In the genomic region with DNA sequence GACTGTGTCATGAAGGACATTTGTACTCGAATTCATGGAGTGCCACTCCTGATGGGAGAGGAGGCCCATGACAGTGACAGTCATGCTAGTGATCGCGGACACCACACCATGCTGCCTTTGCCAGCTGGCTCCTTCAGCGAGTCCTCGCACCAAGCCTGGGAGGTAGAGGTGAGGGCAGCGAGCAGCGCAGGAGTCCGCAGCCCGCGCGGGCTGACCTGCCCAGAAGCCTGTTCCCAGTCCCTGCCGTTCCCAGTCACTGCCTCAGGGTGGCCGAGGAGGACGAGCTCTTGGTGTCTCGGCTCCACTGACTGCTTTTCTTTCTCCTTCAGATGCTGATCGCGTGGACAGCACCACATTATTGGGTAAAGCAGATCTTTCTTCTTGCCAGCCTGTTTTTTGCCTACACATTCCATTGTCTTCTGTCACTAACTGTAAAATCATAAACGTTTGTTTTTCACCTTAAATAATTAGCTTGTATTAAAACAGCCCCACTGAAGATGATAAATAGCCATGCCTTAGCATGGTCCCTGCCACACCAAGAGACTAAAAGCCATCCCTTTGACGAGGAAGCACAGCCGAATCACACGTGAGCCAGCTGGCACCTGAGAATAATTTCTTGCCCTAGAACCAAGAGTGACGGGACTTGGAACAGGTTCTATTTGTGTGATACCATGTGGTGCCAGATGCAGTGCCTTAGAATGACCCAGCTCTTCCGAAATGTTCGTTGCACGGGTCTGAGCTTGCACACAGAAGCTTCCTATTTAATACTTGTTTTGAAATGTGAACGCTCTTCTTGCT, we compare ENCODE assay signal across 12 cellular contexts. TPM values are rescaled to one million over a fixed set of nuclear protein-coding genes. Genes with fewer than 3 reads are reported as not detected.
DNase-seq lines count a peak whose midpoint lies in the region; ATAC-seq, FAIRE-seq and TF ChIP-seq lines count a peak whose summit lies in the region.
"Had no signal": no experiment of that assay in that cellular context is flagged by ENCODE, and none has a peak within 500 bp of the region (broad histone marks: within the 10 kb centered on the region; RNA-seq: fewer than 3 reads in every experiment).

No MANE protein-coding gene starts in this region.

- TF ChIP-seq CTCF in WERI-Rb-1 (IDR thresholded peaks at IDR 0.05; ENCODE audit: low read depth, low read length) (peak; percentile 36; the same call in 1 of the 2 replicates), GM10266 (IDR thresholded peaks at IDR 0.05; ENCODE audit: control insufficient read depth, insufficient read depth, low read depth, missing control alignments) (no peak)
- TF ChIP-seq CTCF in activated CD8-positive, alpha-beta T cell treated with anti-CD3 and anti-CD28 coated beads for 36 hours (IDR thresholded peaks at IDR 0.05) = no peak

- H3K36me3 Mint-ChIP-seq in activated CD8-positive, alpha-beta T cell treated with anti-CD3 and anti-CD28 coated beads for 36 hours (ENCODE audit: low read depth) = peaks cover 33% of the 10 kb centered on the region

- CTCF ChIA-PET in activated CD8-positive, alpha-beta T cell treated with anti-CD3 and anti-CD28 coated beads for 36 hours (lab: Charles Lee) = interaction anchor here (0.9 kb wide), 1 partner anchor 35 kb away, joined by 3 read pairs; no protein-coding TSS in a partner anchor

- ATAC-seq in Right ventricle myocardium inferior (peak; percentile 90), GM18858 (IDR thresholded peaks at IDR 0.05; ENCODE audit: unreplicated experiment) (no peak)
- ATAC-seq in activated CD8-positive, alpha-beta T cell treated with anti-CD3 and anti-CD28 coated beads for 36 hours = no peak
- ATAC-seq: activated T-helper 17 cell treated with anti-CD3 and anti-CD28 coated beads, Interleukin-2, amount 50 U/mL, for 72 hours had no signal

- peaks cover 21% of the 10 kb centered on the region for H3K4me1 Mint-ChIP-seq in activated CD8-positive, alpha-beta T cell treated with anti-CD3 and anti-CD28 coated beads for 36 hours (ENCODE audit: low read depth)
- H3K4me1 Mint-ChIP-seq: activated T-helper 17 cell treated with anti-CD3 and anti-CD28 coated beads, Interleukin-2, amount 50 U/mL, for 72 hours had no signal

- H3K4me3 Mint-ChIP-seq in activated CD8-positive, alpha-beta T cell treated with anti-CD3 and anti-CD28 coated beads for 36 hours = no peak overlapping the region
- H3K4me3 Mint-ChIP-seq: activated T-helper 17 cell treated with anti-CD3 and anti-CD28 coated beads, Interleukin-2, amount 50 U/mL, for 72 hours had no signal

- no peaks in the 10 kb centered on the region for H3K27me3 Mint-ChIP-seq in activated CD8-positive, alpha-beta T cell treated with anti-CD3 and anti-CD28 coated beads for 36 hours
- H3K27me3 Mint-ChIP-seq: activated T-helper 17 cell treated with anti-CD3 and anti-CD28 coated beads, Interleukin-2, amount 50 U/mL, for 72 hours had no signal

- FAIRE-seq in RCC 7860 (lab: Jason Lieb, UNC) = no peak

- H3K27ac Mint-ChIP-seq in activated CD8-positive, alpha-beta T cell treated with anti-CD3 and anti-CD28 coated beads for 36 hours = no peak overlapping the region
- H3K27ac Mint-ChIP-seq: activated T-helper 17 cell treated with anti-CD3 and anti-CD28 coated beads, Interleukin-2, amount 50 U/mL, for 72 hours had no signal

- no peaks in the 10 kb centered on the region for H3K9me3 Mint-ChIP-seq in activated CD8-positive, alpha-beta T cell treated with anti-CD3 and anti-CD28 coated beads for 36 hours
- H3K9me3 Mint-ChIP-seq: activated T-helper 17 cell treated with anti-CD3 and anti-CD28 coated beads, Interleukin-2, amount 50 U/mL, for 72 hours had no signal

- peaks cover 33% of the 10 kb centered on the region for H3K36me3 ChIP-seq in WERI-Rb-1

- intact Hi-C loops in Right ventricle myocardium inferior (cut with DNase I) = no loop called here
- intact Hi-C loops in posterior cingulate gyrus (cut with DNase I) = no loop called here
- intact Hi-C loops in activated CD8-positive, alpha-beta T cell treated with anti-CD3 and anti-CD28 coated beads for 36 hours (cut with micrococcal nuclease) = no loop called here

- no peaks in the 10 kb centered on the region for H3K27me3 ChIP-seq in WERI-Rb-1 (ENCODE audit: insufficient read depth, low read depth, severe bottlenecking)
- H3K27me3 ChIP-seq: MG63 had no signal

- DNase-seq in EH (ENCODE audit: low read depth) = peak; percentile 13
- DNase-seq in WERI-Rb-1 = peak; percentile 19
- peak; percentile 85 for DNase-seq in Right ventricle myocardium inferior (ENCODE audit: missing footprints)
- DNase-seq in posterior cingulate gyrus = peak in 8 of 10 donors; percentile 38 to 92 (median 52)
- no peak for DNase-seq in GM10266 (ENCODE audit: extremely low spot score)
- DNase-seq in activated CD8-positive, alpha-beta T cell treated with anti-CD3 and anti-CD28 coated beads for 36 hours = no peak
- no peak for DNase-seq in RCC 7860 (ENCODE audit: low spot score)
- DNase-seq: effector CD4-positive, alpha-beta T cell had no signal

- POLR2A ChIA-PET in activated CD8-positive, alpha-beta T cell treated with anti-CD3 and anti-CD28 coated beads for 36 hours (lab: Charles Lee) = interaction anchor here (0.7 to 1.6 kb wide), 4 partner anchors 9 to 78 kb away, joined by 3 to 4 read pairs (median 4); a partner anchor contains a TSS

- H3K27ac ChIP-seq in WERI-Rb-1 = no peak overlapping the region

- H3K4me3 ChIP-seq in WERI-Rb-1 (ENCODE audit: low read depth, low read length) = no peak overlapping the region
- H3K4me3 ChIP-seq: MG63 had no signal

- H3K9me3 ChIP-seq in WERI-Rb-1 (ENCODE audit: severe bottlenecking) = no peaks in the 10 kb centered on the region
- H3K9me3 ChIP-seq: Caco-2, MG63 had no signal

RNA-seq across cellular contexts. Expression of a gene that starts 25.5 kb away (rescaled TPM):
- total RNA-seq in Right ventricle myocardium inferior = 18.7 TPM
- 10 to 100 TPM; 30.6 to 32.4 TPM for total RNA-seq in activated CD8-positive, alpha-beta T cell treated with anti-CD3 and anti-CD28 coated beads for 36 hours

RNA-seq across cellular contexts. Expression of a gene that starts 50.5 kb away (rescaled TPM):
- total RNA-seq in Right ventricle myocardium inferior = 0.54 TPM
- not detected for total RNA-seq in activated CD8-positive, alpha-beta T cell treated with anti-CD3 and anti-CD28 coated beads for 36 hours
- total RNA-seq: activated T-helper 17 cell treated with anti-CD3 and anti-CD28 coated beads, Interleukin-2, amount 50 U/mL, for 72 hours had no signal

Comparison
In these comparisons a context has a peak if more than half of its experiments do, and no peak if none do; other contexts are left out.
1. DNase-seq: peak in EH (single experiment), WERI-Rb-1 (single experiment), Right ventricle myocardium inferior (single experiment) and posterior cingulate gyrus (8 of 10); none in GM10266 (single experiment), activated CD8-positive, alpha-beta T cell treated with anti-CD3 and anti-CD28 coated beads for 36 hours (single experiment) and RCC 7860 (single experiment).